In the genomic region with DNA sequence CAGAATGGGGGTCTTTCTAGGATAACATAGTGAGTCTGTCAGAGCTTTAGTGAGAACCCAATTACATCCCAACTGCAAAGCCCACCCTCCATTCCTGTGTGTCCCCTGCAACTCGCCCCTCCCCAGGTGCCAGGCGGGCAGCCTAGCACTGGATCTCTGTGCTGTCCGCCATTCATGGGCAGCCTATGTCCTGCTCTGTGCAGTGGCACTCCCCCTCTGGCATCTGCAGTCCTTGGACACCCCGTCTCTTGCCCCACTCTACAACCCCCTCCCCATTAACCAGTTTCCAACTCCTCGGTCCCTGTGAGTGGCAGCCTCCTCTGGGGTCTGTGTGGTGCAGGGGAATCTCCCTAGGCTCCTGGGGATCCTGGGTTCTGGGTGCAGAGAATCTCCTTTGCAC, we compare ENCODE assay signal across 27 cellular contexts. TPM values are rescaled to one million over a fixed set of nuclear protein-coding genes. Genes with fewer than 3 reads are reported as not detected.
DNase-seq lines count a peak whose midpoint lies in the region; ATAC-seq and TF ChIP-seq lines count a peak whose summit lies in the region.
"Had no signal": no experiment of that assay in that cellular context is flagged by ENCODE, and none has a peak within 500 bp of the region (broad histone marks: within the 10 kb centered on the region; RNA-seq: fewer than 3 reads in every experiment).

No MANE protein-coding gene starts in this region.

- no peak overlapping the region for H3K4me3 ChIP-seq in neuronal stem cell (ENCODE audit: low read length in 2 of 2)
- H3K4me3 ChIP-seq: A549; BLaER1 treated with 17β-estradiol and CSF1 and Interleukin-3, amounts not matched to agents 10 nM and 100 nM; GM12878 had no signal

- peaks cover 0 to 1% of the 10 kb centered on the region in 2 donors for H3K4me1 ChIP-seq in neuronal stem cell (ENCODE audit: control insufficient read depth in 2 of 2, insufficient read depth in 1 of 2, low read depth in 1 of 2, low read length in 2 of 2)
- H3K4me1 ChIP-seq: A549 had no signal

- no peak overlapping the region for H2BK5ac ChIP-seq in neuronal stem cell (ENCODE audit: low read length)

- DNase-seq in Right ventricle myocardium inferior (ENCODE audit: missing footprints) (peak; percentile 34), left ventricle myocardium superior (no peak), T-helper 17 cell (no peak), chondrocyte (ENCODE audit: low spot score) (peak; percentile 56), neuronal stem cell (ENCODE audit: low spot score) (no peak), D341Med (ENCODE audit: low spot score) (no peak)
- DNase-seq: AML-193; Caco-2; Calu3; CD4-positive, alpha-beta T cell; CD8-positive, alpha-beta T cell; DMS 273 treated with DMSO at 0.1 percent for 48 hours; DMS153; DMS53; DMS79; DND-41; EL; GDM1 had no signal

- H3K23ac ChIP-seq in neuronal stem cell (ENCODE audit: low read depth, low read length, poor library complexity): no peak overlapping the region

- H2AK5ac ChIP-seq in neuronal stem cell (ENCODE audit: low read depth, low read length): peak overlapping the region; percentile 62

- H4K91ac ChIP-seq in neuronal stem cell (ENCODE audit: low read depth, low read length, poor library complexity): no peak overlapping the region

- no peaks in the 10 kb centered on the region for H3K9me3 Mint-ChIP-seq in chondrocyte (ENCODE audit: low read depth)
- H3K9me3 Mint-ChIP-seq: CD4-positive, alpha-beta T cell; CD8-positive, alpha-beta T cell had no signal

- H3K27me3 Mint-ChIP-seq in T-helper 17 cell (no peaks in the 10 kb centered on the region), chondrocyte (ENCODE audit: low read depth) (peaks cover 11% of the 10 kb centered on the region)
- H3K27me3 Mint-ChIP-seq: B cell; CD4-positive, alpha-beta T cell had no signal

- H3K36me3 Mint-ChIP-seq in T-helper 17 cell (ENCODE audit: low read depth) (no peaks in the 10 kb centered on the region), chondrocyte (ENCODE audit: low read depth) (no peaks in the 10 kb centered on the region)
- H3K36me3 Mint-ChIP-seq: CD8-positive, alpha-beta T cell had no signal

- no peak overlapping the region for H2BK120ac ChIP-seq in neuronal stem cell (ENCODE audit: low read depth, low read length)

- no peaks in the 10 kb centered on the region for H3K79me1 ChIP-seq in neuronal stem cell (ENCODE audit: low read depth, low read length)

- no peak overlapping the region for H3K14ac ChIP-seq in neuronal stem cell (ENCODE audit: low read length)

- no peak overlapping the region for H3K4me2 ChIP-seq in neuronal stem cell (ENCODE audit: insufficient read depth, low read length, poor library complexity, severe bottlenecking)
- H3K4me2 ChIP-seq: A549; BLaER1 treated with 17β-estradiol and CSF1 and Interleukin-3, amounts not matched to agents 10 nM and 100 nM had no signal

- no peak overlapping the region for H2BK15ac ChIP-seq in neuronal stem cell (ENCODE audit: low read length)

- H3K27ac Mint-ChIP-seq in T-helper 17 cell (peak overlapping the region; percentile 11), chondrocyte (ENCODE audit: unreplicated experiment) (no peak overlapping the region)
- H3K27ac Mint-ChIP-seq: B cell; CD4-positive, alpha-beta T cell; CD8-positive, alpha-beta T cell had no signal

- H4K8ac ChIP-seq in neuronal stem cell (ENCODE audit: low read depth, low read length): no peak overlapping the region

- intact Hi-C loops in Right ventricle myocardium inferior (cut with DNase I): no loop called here
- intact Hi-C loops in left ventricle myocardium superior (cut with micrococcal nuclease): no loop called here

- H3K4me1 Mint-ChIP-seq in T-helper 17 cell (peaks cover 2% of the 10 kb centered on the region), chondrocyte (ENCODE audit: low read depth) (no peaks in the 10 kb centered on the region)
- H3K4me1 Mint-ChIP-seq: B cell had no signal

- WGBS in neuronal stem cell (ENCODE audit: extremely low coverage in 2 of 2, insufficient read length in 2 of 2, insufficient replicate concordance in 1 of 2), 2 donors: no CpG with 5 or more reads among the region's 5 CpGs

- no peaks in the 10 kb centered on the region for H3K36me3 ChIP-seq in neuronal stem cell (replicated peaks in 1 of 2; ENCODE audit: control insufficient read depth in 2 of 2, insufficient read depth in 2 of 2, low read length in 2 of 2)
- H3K36me3 ChIP-seq: BLaER1 treated with 17β-estradiol and CSF1 and Interleukin-3, amounts not matched to agents 10 nM and 100 nM had no signal

- peaks cover 0 to 19% (median 0%) of the 10 kb centered on the region in 3 experiments for H3K27me3 ChIP-seq in neuronal stem cell (ENCODE audit: control insufficient read depth in 3 of 3, insufficient read depth in 3 of 3, low read depth in 1 of 3, low read length in 3 of 3)
- H3K27me3 ChIP-seq: BLaER1 treated with 17β-estradiol and CSF1 and Interleukin-3, amounts not matched to agents 10 nM and 100 nM had no signal

- H3K18ac ChIP-seq in neuronal stem cell (ENCODE audit: low read length): peak overlapping the region; percentile 83

- H3K9ac ChIP-seq in neuronal stem cell (ENCODE audit: low read depth, low read length, poor library complexity): no peak overlapping the region
- H3K9ac ChIP-seq: BLaER1 treated with 17β-estradiol and CSF1 and Interleukin-3, amounts not matched to agents 10 nM and 100 nM had no signal

- no peak overlapping the region for H3K4ac ChIP-seq in neuronal stem cell (ENCODE audit: low read length)

- H2AFZ ChIP-seq in neuronal stem cell (ENCODE audit: low read length): no peak overlapping the region

- H3K9me3 ChIP-seq in T-helper 17 cell (ENCODE audit: control insufficient read depth, low read length, poor library complexity, severe bottlenecking) (no peaks in the 10 kb centered on the region), neuronal stem cell (replicated peaks in 1 of 2; ENCODE audit: control insufficient read depth in 2 of 2, insufficient read depth in 1 of 2, low read depth in 1 of 2, low read length in 2 of 2) (no peaks in the 10 kb centered on the region)
- H3K9me3 ChIP-seq: A549; BLaER1 treated with 17β-estradiol and CSF1 and Interleukin-3, amounts not matched to agents 10 nM and 100 nM; Caco-2 had no signal

- H3K4me3 Mint-ChIP-seq in T-helper 17 cell (no peak overlapping the region), chondrocyte (ENCODE audit: unreplicated experiment) (no peak overlapping the region)
- H3K4me3 Mint-ChIP-seq: B cell; CD4-positive, alpha-beta T cell; CD8-positive, alpha-beta T cell had no signal

- no peak for ATAC-seq in Right ventricle myocardium inferior
- ATAC-seq in left ventricle myocardium superior: no peak
- no peak for ATAC-seq in T-helper 17 cell
- ATAC-seq in esophagus mucosa: no peak
- ATAC-seq in HG02623 (IDR thresholded peaks at IDR 0.05; ENCODE audit: unreplicated experiment): no peak
- ATAC-seq: A549; CD8-positive, alpha-beta T cell; GM12878 had no signal

- H3K27ac ChIP-seq in neuronal stem cell (replicated peaks; ENCODE audit: low read length): no peak overlapping the region
- H3K27ac ChIP-seq: 22Rv1; A549; BLaER1 treated with 17β-estradiol and CSF1 and Interleukin-3, amounts not matched to agents 10 nM and 100 nM; C4-2B had no signal

- no peak overlapping the region for H2BK12ac ChIP-seq in neuronal stem cell (ENCODE audit: low read length)

- TF ChIP-seq CTCF in chondrocyte (IDR thresholded peaks at IDR 0.05): no peak

RNA-seq across cellular contexts. Expression of a gene that starts 37.0 kb away (rescaled TPM):
- total RNA-seq in Right ventricle myocardium inferior: 7.0 TPM
- total RNA-seq in left ventricle myocardium superior: 4.6 TPM
- 1 to 10 TPM in 1 of 2 donors, under 1 TPM in 1; 0.57 to 1.7 TPM for total RNA-seq in T-helper 17 cell
- total RNA-seq in chondrocyte: not detected in 3 replicates
- polyA plus RNA-seq in neuronal stem cell (2013, experiment 1 of 2): 0.71 TPM
- polyA plus RNA-seq in neuronal stem cell (2013, experiment 2 of 2): 0.60 TPM
- 0.96 TPM for total RNA-seq in esophagus mucosa
- total RNA-seq: A172 had no signal

Comparison
In these comparisons a context has a peak if more than half of its experiments do, and no peak if none do; other contexts are left out.
1. DNase-seq: peak in Right ventricle myocardium inferior (single experiment) and chondrocyte (single experiment); none in left ventricle myocardium superior (single experiment), T-helper 17 cell (0 of 3), neuronal stem cell (single experiment) and D341Med (single experiment).